In genomic region chr10:119497243-119497642, GRCh38 we compare ENCODE assay signal across 21 cellular contexts. TPM values are rescaled to one million over a fixed set of nuclear protein-coding genes. Genes with fewer than 3 reads are reported as not detected.
A peak's percentile ranks its signal among the peaks of the same experiment; 100 is the strongest.
DNase-seq lines count a peak whose midpoint lies in the region; ATAC-seq and TF ChIP-seq lines count a peak whose summit lies in the region.
"Had no signal": no experiment of that assay in that cellular context is flagged by ENCODE, and none has a peak within 500 bp of the region (broad histone marks: within the 10 kb centered on the region; RNA-seq: fewer than 3 reads in every experiment).

No MANE protein-coding gene starts in this region.

- POLR2A ChIA-PET in activated CD4-positive, alpha-beta T cell treated with anti-CD3 and anti-CD28 coated beads, Interleukin-2, amount 10 ng/mL, durations not matched to agents 7 days and 5 days (lab: Charles Lee): interaction anchor here (0.7 kb wide), 1 partner anchor 17 kb away, joined by 4 read pairs; no protein-coding TSS in a partner anchor

- H3K27me3 Mint-ChIP-seq in activated CD4-positive, alpha-beta T cell treated with anti-CD3 and anti-CD28 coated beads, Interleukin-2, amount 10 ng/mL, durations not matched to agents 7 days and 5 days: no peaks in the 10 kb centered on the region
- H3K27me3 Mint-ChIP-seq in HFFc6 (ENCODE audit: insufficient read depth): peaks cover 5% of the 10 kb centered on the region; the same call in 1 of the 2 replicates
- H3K27me3 Mint-ChIP-seq in activated naive CD8-positive, alpha-beta T cell: no peaks in the 10 kb centered on the region
- H3K27me3 Mint-ChIP-seq in stimulated activated memory B cell treated with anti-CD40 and anti-IgM and Interleukin-4, amounts not matched to agents 10 μg/mL and 1 μg/mL and 100 μg/mL, for 72 hours: no peaks in the 10 kb centered on the region
- H3K27me3 Mint-ChIP-seq: activated naive CD8-positive, alpha-beta T cell treated with anti-CD3 and anti-CD28 coated beads, Interleukin-2, amount 10 ng/mL, durations not matched to agents 7 days and 5 days; central memory CD8-positive, alpha-beta T cell had no signal

- no peaks in the 10 kb centered on the region for H3K27me3 ChIP-seq in ascending aorta
- H3K27me3 ChIP-seq: BE2C, neural progenitor cell, upper lobe of left lung had no signal

- peak overlapping the region; percentile 76 for H3K27ac Mint-ChIP-seq in activated CD4-positive, alpha-beta T cell treated with anti-CD3 and anti-CD28 coated beads, Interleukin-2, amount 10 ng/mL, durations not matched to agents 7 days and 5 days
- 0 out of 2 replicates have a peak overlapping the region, but pooled peaks have one; percentile 40 for H3K27ac Mint-ChIP-seq in HFFc6
- H3K27ac Mint-ChIP-seq in activated naive CD8-positive, alpha-beta T cell: peak overlapping the region; percentile 100
- H3K27ac Mint-ChIP-seq in stimulated activated memory B cell treated with anti-CD40 and anti-IgM and Interleukin-4, amounts not matched to agents 10 μg/mL and 1 μg/mL and 100 μg/mL, for 72 hours: peak overlapping the region; percentile 88
- H3K27ac Mint-ChIP-seq: neural progenitor cell, progenitor cell of endocrine pancreas had no signal

- no peak overlapping the region for H3K4me3 Mint-ChIP-seq in activated CD4-positive, alpha-beta T cell treated with anti-CD3 and anti-CD28 coated beads, Interleukin-2, amount 10 ng/mL, durations not matched to agents 7 days and 5 days
- no peak overlapping the region for H3K4me3 Mint-ChIP-seq in HFFc6
- peak overlapping the region; percentile 40 for H3K4me3 Mint-ChIP-seq in activated naive CD8-positive, alpha-beta T cell
- H3K4me3 Mint-ChIP-seq in stimulated activated memory B cell treated with anti-CD40 and anti-IgM and Interleukin-4, amounts not matched to agents 10 μg/mL and 1 μg/mL and 100 μg/mL, for 72 hours: no peak overlapping the region
- H3K4me3 Mint-ChIP-seq: central memory CD8-positive, alpha-beta T cell; neural progenitor cell had no signal

- no peaks in the 10 kb centered on the region for H3K36me3 ChIP-seq in ascending aorta
- H3K36me3 ChIP-seq: BE2C, neural progenitor cell, upper lobe of left lung had no signal

- TF ChIP-seq CTCF in HFFc6 (IDR thresholded peaks at IDR 0.05) (no peak), ascending aorta (IDR thresholded peaks at IDR 0.05) (no peak)

- intact Hi-C loops in ascending aorta (cut with DNase I): no loop called here

- no peak for DNase-seq in activated CD4-positive, alpha-beta T cell treated with anti-CD3 and anti-CD28 coated beads, Interleukin-2, amount 10 ng/mL, durations not matched to agents 7 days and 5 days
- DNase-seq in activated CD4-positive, alpha-beta T cell treated with anti-CD3 and anti-CD28 coated beads for 1 hour: no peak
- no peak for DNase-seq in HFFc6
- DNase-seq in ascending aorta (ENCODE audit: low spot score in 2 of 2): no peak
- DNase-seq in GDM1 (lab: John Stamatoyannopoulos, UW): no peak
- DNase-seq in kidney tubule cell (ENCODE audit: low spot score): no peak
- DNase-seq: activated CD4-positive, alpha-beta T cell treated with anti-CD3 and anti-CD28 coated beads, Interleukin-2, amount 50 U/mL, for 1 hour; activated naive CD8-positive, alpha-beta T cell treated with anti-CD3 and anti-CD28 coated beads, Interleukin-2, amount 10 ng/mL, durations not matched to agents 7 days and 5 days; BE2C; NCI-H1436; NCI-H2171; NCI-H524 treated with DMSO at 0.1 percent for 48 hours; SHP77 treated with DMSO at 0.1 percent for 48 hours; SW 1271; upper lobe of left lung had no signal

- CTCF ChIA-PET in activated CD4-positive, alpha-beta T cell treated with anti-CD3 and anti-CD28 coated beads, Interleukin-2, amount 10 ng/mL, durations not matched to agents 7 days and 5 days (lab: Charles Lee): interaction anchor here (0.6 to 1.6 kb wide), 3 partner anchors 8 to 399 kb away, joined by 3 to 4 read pairs (median 4); no protein-coding TSS in a partner anchor

- no peaks in the 10 kb centered on the region for H3K4me1 ChIP-seq in ascending aorta
- H3K4me1 ChIP-seq: BE2C, neural progenitor cell had no signal

- no peak overlapping the region for H3K4me3 ChIP-seq in ascending aorta
- H3K4me3 ChIP-seq: neural progenitor cell, upper lobe of left lung had no signal

- H3K36me3 Mint-ChIP-seq in activated CD4-positive, alpha-beta T cell treated with anti-CD3 and anti-CD28 coated beads, Interleukin-2, amount 10 ng/mL, durations not matched to agents 7 days and 5 days (ENCODE audit: low read depth): peaks cover 47% of the 10 kb centered on the region
- H3K36me3 Mint-ChIP-seq in HFFc6 (ENCODE audit: low read depth): peaks cover 8% of the 10 kb centered on the region; the same call in 1 of the 2 replicates
- H3K36me3 Mint-ChIP-seq in activated naive CD8-positive, alpha-beta T cell: peaks cover 19% of the 10 kb centered on the region
- peaks cover 27% of the 10 kb centered on the region for H3K36me3 Mint-ChIP-seq in stimulated activated memory B cell treated with anti-CD40 and anti-IgM and Interleukin-4, amounts not matched to agents 10 μg/mL and 1 μg/mL and 100 μg/mL, for 72 hours
- H3K36me3 Mint-ChIP-seq: neural progenitor cell had no signal

- H3K9me3 Mint-ChIP-seq in activated CD4-positive, alpha-beta T cell treated with anti-CD3 and anti-CD28 coated beads, Interleukin-2, amount 10 ng/mL, durations not matched to agents 7 days and 5 days: no peaks in the 10 kb centered on the region
- no peaks in the 10 kb centered on the region for H3K9me3 Mint-ChIP-seq in HFFc6
- H3K9me3 Mint-ChIP-seq in activated naive CD8-positive, alpha-beta T cell (ENCODE audit: low read depth): no peaks in the 10 kb centered on the region
- no peaks in the 10 kb centered on the region for H3K9me3 Mint-ChIP-seq in stimulated activated memory B cell treated with anti-CD40 and anti-IgM and Interleukin-4, amounts not matched to agents 10 μg/mL and 1 μg/mL and 100 μg/mL, for 72 hours
- H3K9me3 Mint-ChIP-seq: activated naive CD8-positive, alpha-beta T cell treated with anti-CD3 and anti-CD28 coated beads, Interleukin-2, amount 10 ng/mL, durations not matched to agents 7 days and 5 days; central memory CD8-positive, alpha-beta T cell; neural progenitor cell had no signal

- no peaks in the 10 kb centered on the region for H3K9me3 ChIP-seq in ascending aorta
- H3K9me3 ChIP-seq: BE2C, upper lobe of left lung had no signal

- no peak for ATAC-seq in stimulated activated memory B cell treated with anti-CD40 and anti-IgM and Interleukin-4, amounts not matched to agents 10 μg/mL and 1 μg/mL and 100 μg/mL, for 72 hours
- ATAC-seq: sciatic nerve had no signal

- H3K4me1 Mint-ChIP-seq in activated CD4-positive, alpha-beta T cell treated with anti-CD3 and anti-CD28 coated beads, Interleukin-2, amount 10 ng/mL, durations not matched to agents 7 days and 5 days: peaks cover 87% of the 10 kb centered on the region
- H3K4me1 Mint-ChIP-seq in HFFc6 (ENCODE audit: low read depth): peaks cover 28% of the 10 kb centered on the region
- peaks cover 88% of the 10 kb centered on the region for H3K4me1 Mint-ChIP-seq in activated naive CD8-positive, alpha-beta T cell (ENCODE audit: low read depth)
- peaks cover 66% of the 10 kb centered on the region for H3K4me1 Mint-ChIP-seq in stimulated activated memory B cell treated with anti-CD40 and anti-IgM and Interleukin-4, amounts not matched to agents 10 μg/mL and 1 μg/mL and 100 μg/mL, for 72 hours

- H3K27ac ChIP-seq in ascending aorta: no peak overlapping the region
- H3K27ac ChIP-seq: neural progenitor cell, upper lobe of left lung had no signal

RNA-seq across cellular contexts. Expression of gene RGS10, which starts 45.3 kb away (rescaled TPM):
- total RNA-seq in activated CD4-positive, alpha-beta T cell treated with anti-CD3 and anti-CD28 coated beads, Interleukin-2, amount 10 ng/mL, durations not matched to agents 7 days and 5 days: 100 to 1,000 TPM; 151 to 172 TPM
- 10 to 100 TPM; 52.6 to 76.4 (median 71.3) TPM for total RNA-seq in HFFc6 (2021; fragmentation: NEBNext Ultra II Directional; extraction: Animal tissue kit (Norgen Biotek cat#: 25700))
- 42.9 TPM for total RNA-seq in ascending aorta

Comparison
In these comparisons a context has a peak if more than half of its experiments do, and no peak if none do; other contexts are left out.
1. H3K27ac Mint-ChIP-seq: peak in every context shown above with its lines; median percentile 100 in activated naive CD8-positive, alpha-beta T cell; 88 in stimulated activated memory B cell treated with anti-CD40 and anti-IgM and Interleukin-4, amounts not matched to agents 10 μg/mL and 1 μg/mL and 100 μg/mL, for 72 hours; 76 in activated CD4-positive, alpha-beta T cell treated with anti-CD3 and anti-CD28 coated beads, Interleukin-2, amount 10 ng/mL, durations not matched to agents 7 days and 5 days; 40 in HFFc6.